8 cellular contexts compared by ENCODE assay signal in genomic region chr3:61877359-61877770, GRCh38.
DNase-seq lines count a peak whose midpoint lies in the region; ATAC-seq and TF ChIP-seq lines count a peak whose summit lies in the region.

No MANE protein-coding gene starts in this region.

- TF ChIP-seq CTCF in AG10803 (conservative IDR thresholded peaks at IDR 0.05; ENCODE audit: low read length), result peak; percentile 22; the same call in 1 of the 2 replicates
- peak; percentile 19 for TF ChIP-seq CTCF in brain microvascular endothelial cell (IDR thresholded peaks at IDR 0.05; ENCODE audit: low read depth, low read length, missing control alignments)
- TF ChIP-seq CTCF in vagina (IDR thresholded peaks at IDR 0.05), result no peak

- in situ Hi-C loops in brain microvascular endothelial cell (cut with HindIII; ENCODE audit: low pct_ligation_motif_present, low sequenced_read_pairs), result no loop called here

- H3K9me3 ChIP-seq in vagina, result no peaks in the 10 kb centered on the region

- H3K27me3 ChIP-seq in brain microvascular endothelial cell (replicated peaks), result no peaks in the 10 kb centered on the region
- no peaks in the 10 kb centered on the region for H3K27me3 ChIP-seq in vagina

- intact Hi-C loops in vagina (cut with DNase I), result no loop called here

- ATAC-seq in GM19397 (IDR thresholded peaks at IDR 0.05; ENCODE audit: unreplicated experiment), result peak; percentile 97
- peak; percentile 99 for ATAC-seq in HG03175 (IDR thresholded peaks at IDR 0.05; ENCODE audit: unreplicated experiment)

- H3K36me3 ChIP-seq in brain microvascular endothelial cell (replicated peaks) (no peaks in the 10 kb centered on the region), vagina (no peaks in the 10 kb centered on the region)

- H3K27ac ChIP-seq in brain microvascular endothelial cell (no peak overlapping the region), vagina (no peak overlapping the region)

- no peaks in the 10 kb centered on the region for H3K4me1 ChIP-seq in vagina

- peak; percentile 71 for DNase-seq in AG10803 (ENCODE audit: low read depth)
- DNase-seq in brain microvascular endothelial cell, result no peak
- no peak for DNase-seq in NCI-H1694 treated with DMSO at 0.1 percent for 48 hours (lab: John Stamatoyannopoulos, UW)
- no peak for DNase-seq in islet precursor cell
- no peak for DNase-seq in NOMO-1 treated with DMSO at 0.1 percent for 48 hours (lab: John Stamatoyannopoulos, UW; ENCODE audit: unreplicated experiment)
- no peak for DNase-seq in vagina (ENCODE audit: extremely low spot score in 2 of 2)

- H3K4me3 ChIP-seq in AG10803 (ENCODE audit: low read length), result no peak overlapping the region
- no peak overlapping the region for H3K4me3 ChIP-seq in brain microvascular endothelial cell (ENCODE audit: low read depth, low read length)
- H3K4me3 ChIP-seq in vagina, result no peak overlapping the region

- no peak for TF ChIP-seq POLR2A in vagina (IDR thresholded peaks at IDR 0.05)

Comparison
In these comparisons a context has a peak if more than half of its experiments do, and no peak if none do; other contexts are left out.
1. CTCF ChIP-seq: peak in AG10803 (single experiment) and brain microvascular endothelial cell (single experiment); none in vagina (0 of 3).